Comparison of ENCODE assay signal across 9 cellular contexts in the genomic region with DNA sequence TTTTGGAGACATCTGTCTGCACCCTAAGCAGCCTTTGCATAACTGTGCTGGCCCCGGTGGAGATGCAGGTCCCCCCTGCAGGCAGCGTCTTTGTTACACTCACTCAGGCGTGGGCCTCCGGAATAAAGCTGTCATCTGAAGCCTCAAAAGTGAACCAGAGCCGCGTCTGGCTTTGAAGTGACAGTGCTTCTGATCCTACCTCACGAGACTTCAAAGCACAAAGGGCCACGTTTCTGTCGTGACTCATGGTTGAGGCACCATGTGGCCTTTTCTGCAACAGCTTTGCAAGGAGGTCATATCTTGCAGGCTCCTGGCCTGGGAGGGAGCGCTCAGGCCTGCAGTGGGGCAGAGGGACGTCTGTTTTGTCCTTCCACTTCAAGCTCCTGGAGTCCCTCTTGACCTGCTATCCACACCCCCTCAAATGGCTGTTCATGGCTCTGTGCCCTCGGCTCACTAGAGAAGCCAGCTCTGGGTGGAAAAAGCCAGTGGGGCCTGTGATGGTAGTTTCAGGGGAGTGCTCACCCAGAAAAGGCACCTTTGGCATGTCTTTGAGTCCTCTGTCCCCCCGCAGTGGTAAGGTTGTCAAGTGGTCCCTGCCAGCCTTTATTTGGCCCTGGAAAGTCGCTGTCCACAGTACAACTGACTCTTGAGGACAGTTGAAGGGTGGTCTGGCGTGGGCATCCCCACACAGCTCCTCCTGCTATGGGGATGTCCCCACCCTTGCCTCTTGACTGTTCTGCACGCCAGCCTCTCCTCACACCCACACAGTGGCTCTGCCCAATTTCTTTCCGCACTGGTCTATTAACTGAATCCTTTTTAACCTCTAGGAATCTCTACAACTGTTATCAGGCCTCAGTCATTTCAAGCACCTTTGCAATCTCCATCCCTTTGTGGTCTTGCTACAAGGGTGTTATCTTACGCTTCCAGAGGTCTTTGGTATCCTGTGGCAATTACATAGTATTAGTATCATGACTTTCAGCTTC. TPM values are rescaled to one million over a fixed set of nuclear protein-coding genes. Genes with fewer than 3 reads are reported as not detected.
DNase-seq lines count a peak whose midpoint lies in the region; ATAC-seq and TF ChIP-seq lines count a peak whose summit lies in the region.
"Had no signal": no experiment of that assay in that cellular context is flagged by ENCODE, and none has a peak within 500 bp of the region (broad histone marks: within the 10 kb centered on the region; RNA-seq: fewer than 3 reads in every experiment).

No MANE protein-coding gene starts in this region.

- H3K4me1 Mint-ChIP-seq in activated CD8-positive, alpha-beta T cell treated with anti-CD3 and anti-CD28 coated beads, Interleukin-2, amount 10 ng/mL, durations not matched to agents 7 days and 5 days (ENCODE audit: low read depth): peaks cover 55% of the 10 kb centered on the region
- peaks cover 20% of the 10 kb centered on the region for H3K4me1 Mint-ChIP-seq in endothelial cell (ENCODE audit: unreplicated experiment)

- no peaks in the 10 kb centered on the region for H3K27me3 Mint-ChIP-seq in activated CD8-positive, alpha-beta T cell treated with anti-CD3 and anti-CD28 coated beads, Interleukin-2, amount 10 ng/mL, durations not matched to agents 7 days and 5 days (ENCODE audit: low read depth)
- peaks cover 15% of the 10 kb centered on the region for H3K27me3 Mint-ChIP-seq in endothelial cell (ENCODE audit: unreplicated experiment)

- no peak for TF ChIP-seq CTCF in endothelial cell (IDR thresholded peaks at IDR 0.05; ENCODE audit: unreplicated experiment)

- no peaks in the 10 kb centered on the region for H3K9me3 Mint-ChIP-seq in activated CD8-positive, alpha-beta T cell treated with anti-CD3 and anti-CD28 coated beads, Interleukin-2, amount 10 ng/mL, durations not matched to agents 7 days and 5 days (ENCODE audit: insufficient read depth)
- H3K9me3 Mint-ChIP-seq in endothelial cell (ENCODE audit: unreplicated experiment): no peaks in the 10 kb centered on the region

- peaks cover 27% of the 10 kb centered on the region for H3K36me3 Mint-ChIP-seq in activated CD8-positive, alpha-beta T cell treated with anti-CD3 and anti-CD28 coated beads, Interleukin-2, amount 10 ng/mL, durations not matched to agents 7 days and 5 days (ENCODE audit: low read depth)
- no peaks in the 10 kb centered on the region for H3K36me3 Mint-ChIP-seq in endothelial cell (ENCODE audit: low read depth, unreplicated experiment)

- no peak overlapping the region for H3K4me3 ChIP-seq in HUES6 (ENCODE audit: low read depth, low read length)

- ATAC-seq in activated CD8-positive, alpha-beta T cell treated with anti-CD3 and anti-CD28 coated beads, Interleukin-2, amount 10 ng/mL, durations not matched to agents 7 days and 5 days: peak; percentile 91
- no peak for ATAC-seq in HG02970 (IDR thresholded peaks at IDR 0.05; ENCODE audit: low FRiP score, unreplicated experiment)

- peak overlapping the region; percentile 69 for H3K27ac Mint-ChIP-seq in activated CD8-positive, alpha-beta T cell treated with anti-CD3 and anti-CD28 coated beads, Interleukin-2, amount 10 ng/mL, durations not matched to agents 7 days and 5 days
- H3K27ac Mint-ChIP-seq in endothelial cell (ENCODE audit: unreplicated experiment): no peak overlapping the region

- H3K27me3 ChIP-seq in HUES6 (ENCODE audit: control insufficient read depth, insufficient read depth, low read length): no peaks in the 10 kb centered on the region

- peak overlapping the region; percentile 49 for H3K9ac ChIP-seq in HUES6 (ENCODE audit: low read length)

- POLR2A ChIA-PET in activated CD8-positive, alpha-beta T cell treated with anti-CD3 and anti-CD28 coated beads, Interleukin-2, amount 10 ng/mL, durations not matched to agents 7 days and 5 days (lab: Charles Lee): interaction anchor here (0.6 to 2.4 kb wide), 6 partner anchors 19 to 975 kb away, joined by 3 to 11 read pairs (median 3); a partner anchor contains a TSS

- CTCF ChIA-PET in activated CD8-positive, alpha-beta T cell treated with anti-CD3 and anti-CD28 coated beads, Interleukin-2, amount 10 ng/mL, durations not matched to agents 7 days and 5 days (lab: Charles Lee): interaction anchor here (0.6 to 15.6 kb wide), 16 partner anchors 8 to 153 kb away, joined by 3 to 354 read pairs (median 4); a partner anchor contains a TSS

- no peak overlapping the region; the same call in 1 of the 2 replicates for H3K27ac ChIP-seq in HUES6 (ENCODE audit: low read depth, low read length)

- H3K36me3 ChIP-seq in HUES6 (ENCODE audit: control insufficient read depth, insufficient read depth, low read length): no peaks in the 10 kb centered on the region

- no peak overlapping the region for H3K4me3 Mint-ChIP-seq in activated CD8-positive, alpha-beta T cell treated with anti-CD3 and anti-CD28 coated beads, Interleukin-2, amount 10 ng/mL, durations not matched to agents 7 days and 5 days
- peak overlapping the region; percentile 40 for H3K4me3 Mint-ChIP-seq in endothelial cell (ENCODE audit: unreplicated experiment)

- H3K9me3 ChIP-seq in HUES6 (ENCODE audit: control insufficient read depth, insufficient read depth, low read depth, low read length): no peaks in the 10 kb centered on the region

- DNase-seq in activated CD8-positive, alpha-beta T cell treated with anti-CD3 and anti-CD28 coated beads, Interleukin-2, amount 10 ng/mL, durations not matched to agents 7 days and 5 days: peak; percentile 87
- no peak for DNase-seq in endothelial cell (ENCODE audit: low spot score)
- DNase-seq in stimulated activated CD8-positive, alpha-beta memory T cell treated with anti-CD3 and anti-CD28 coated beads, Interleukin-12 subunit alpha, Interleukin-12 subunit beta, amount 100 ng/mL, for 1 hour (ENCODE audit: low read depth): peak; percentile 74
- DNase-seq in SW 1271 (lab: John Stamatoyannopoulos, UW): no peak
- DNase-seq in EL: no peak
- DNase-seq in cerebellar cortex (ENCODE audit: low spot score): no peak
- DNase-seq: NCI-H526 had no signal

- H3K4me1 ChIP-seq in HUES6 (ENCODE audit: control insufficient read depth, insufficient read depth, low read length): peaks cover 56% of the 10 kb centered on the region

RNA-seq across cellular contexts. Expression of a gene that starts 19.3 kb away (rescaled TPM):
- 10 to 100 TPM; 12.3 to 12.5 TPM for total RNA-seq in activated CD8-positive, alpha-beta T cell treated with anti-CD3 and anti-CD28 coated beads, Interleukin-2, amount 10 ng/mL, durations not matched to agents 7 days and 5 days
- total RNA-seq in endothelial cell (ENCODE audit: unreplicated experiment): 0.28 TPM

RNA-seq across cellular contexts. Expression of a gene that starts 41.0 kb away (rescaled TPM):
- 10 to 100 TPM; 77.2 to 79.5 TPM for total RNA-seq in activated CD8-positive, alpha-beta T cell treated with anti-CD3 and anti-CD28 coated beads, Interleukin-2, amount 10 ng/mL, durations not matched to agents 7 days and 5 days
- total RNA-seq in endothelial cell (ENCODE audit: unreplicated experiment): 279 TPM

Comparison
In these comparisons a context has a peak if more than half of its experiments do, and no peak if none do; other contexts are left out.
1. DNase-seq: peak in activated CD8-positive, alpha-beta T cell treated with anti-CD3 and anti-CD28 coated beads, Interleukin-2, amount 10 ng/mL, durations not matched to agents 7 days and 5 days (single experiment) and stimulated activated CD8-positive, alpha-beta memory T cell treated with anti-CD3 and anti-CD28 coated beads, Interleukin-12 subunit alpha, Interleukin-12 subunit beta, amount 100 ng/mL, for 1 hour (single experiment); none in endothelial cell (single experiment), SW 1271 (0 of 2), EL (single experiment) and cerebellar cortex (single experiment).
2. RNA of a gene that starts 19.3 kb away (total RNA-seq): 12.3 to 12.5 TPM in activated CD8-positive, alpha-beta T cell treated with anti-CD3 and anti-CD28 coated beads, Interleukin-2, amount 10 ng/mL, durations not matched to agents 7 days and 5 days; 0.28 TPM in endothelial cell (single experiment); every median in the first group is over 10 times any median in the second.